Comparison of ENCODE assay signal across 1 cellular context in genomic region chr12:95940514-95940913, GRCh38.
TF ChIP-seq lines count a peak whose summit lies in the region.

No MANE protein-coding gene starts in this region.

TF ChIP-seq in HepG2, 621 proteins besides CTCF, POLR2A, EP300 and RAD21 (continues in another document):
- TF ChIP-seq ZNF710 (CRISPR knock-in tag; IDR thresholded peaks at IDR 0.05; ENCODE audit: borderline replicate concordance) (peak; percentile 82; the same call in 1 of the 2 replicates), ZNF350 (CRISPR knock-in tag; IDR thresholded peaks at IDR 0.05; ENCODE audit: borderline replicate concordance, low read depth) (peak; percentile 72; the same call in 1 of the 2 replicates), LCORL (IDR thresholded peaks at IDR 0.05) (no peak), LCORL (CRISPR knock-in tag; IDR thresholded peaks at IDR 0.05) (peak; percentile 84), SIN3B (IDR thresholded peaks at IDR 0.05; ENCODE audit: low read length) (no peak), ZNF362 (CRISPR knock-in tag; IDR thresholded peaks at IDR 0.05; ENCODE audit: borderline replicate concordance) (peak; percentile 88; the same call in 1 of the 2 replicates), TSC22D2 (CRISPR knock-in tag; IDR thresholded peaks at IDR 0.05; ENCODE audit: borderline replicate concordance) (no peak), PAXIP1 (CRISPR knock-in tag; conservative IDR thresholded peaks at IDR 0.05) (peak; percentile 96), KLF6 (CRISPR knock-in tag; IDR thresholded peaks at IDR 0.05) (peak; percentile 86; the same call in 1 of the 2 replicates), PRDM15 (CRISPR knock-in tag; IDR thresholded peaks at IDR 0.05) (no peak), ZNF891 (CRISPR knock-in tag; IDR thresholded peaks at IDR 0.05) (no peak), ZNF563 (CRISPR knock-in tag; IDR thresholded peaks at IDR 0.05) (peak; percentile 57; the same call in 1 of the 2 replicates), DBP (CRISPR knock-in tag; IDR thresholded peaks at IDR 0.05; ENCODE audit: not compliant biosample characterization) (no peak), SP1 (IDR thresholded peaks at IDR 0.05) (no peak), SP1 (CRISPR knock-in tag; IDR thresholded peaks at IDR 0.05) (no peak), ZNF747 (CRISPR knock-in tag; IDR thresholded peaks at IDR 0.05; ENCODE audit: borderline replicate concordance) (peak; percentile 69; the same call in 1 of the 2 replicates), ZNF879 (CRISPR knock-in tag; IDR thresholded peaks at IDR 0.05) (no peak), NR2F1 (CRISPR knock-in tag; IDR thresholded peaks at IDR 0.05) (peak; percentile 97 to 98), XRCC5 (optimal IDR thresholded peaks at IDR 0.05; ENCODE audit: low read length) (no peak), FOXP1 (IDR thresholded peaks at IDR 0.05) (peak; percentile 94), FOXP1 (CRISPR knock-in tag; IDR thresholded peaks at IDR 0.05) (peak; percentile 100), TOE1 (CRISPR knock-in tag; IDR thresholded peaks at IDR 0.05) (no peak), GATAD1 (CRISPR knock-in tag; IDR thresholded peaks at IDR 0.05) (0 out of 2 replicates have a peak, but pooled peaks have one; percentile 42), HOXA3 (CRISPR knock-in tag; IDR thresholded peaks at IDR 0.05) (peak; percentile 89), NKX3-1 (CRISPR knock-in tag; IDR thresholded peaks at IDR 0.05) (0 out of 2 replicates have a peak, but pooled peaks have one; percentile 54), HDAC6 (IDR thresholded peaks at IDR 0.05; ENCODE audit: low read depth, low read length) (no peak), TEAD2 (CRISPR knock-in tag; IDR thresholded peaks at IDR 0.05) (no peak), MYNN (CRISPR knock-in tag; IDR thresholded peaks at IDR 0.05; ENCODE audit: low read depth) (no peak), FOXK1 (CRISPR knock-in tag; IDR thresholded peaks at IDR 0.05; ENCODE audit: borderline replicate concordance, low read depth) (peak; percentile 91; the same call in 1 of the 2 replicates), BCL3 (CRISPR knock-in tag; IDR thresholded peaks at IDR 0.05) (no peak; the same call in 1 of the 2 replicates), ZNF496 (CRISPR knock-in tag; IDR thresholded peaks at IDR 0.05; ENCODE audit: insufficient replicate concordance) (no peak), KDM5A (IDR thresholded peaks at IDR 0.05; ENCODE audit: borderline replicate concordance, low read length) (no peak), ZNF740 (CRISPR knock-in tag; IDR thresholded peaks at IDR 0.05) (no peak), NFKB2 (CRISPR knock-in tag; IDR thresholded peaks at IDR 0.05; ENCODE audit: borderline replicate concordance) (no peak), FUBP1 (CRISPR knock-in tag; IDR thresholded peaks at IDR 0.05; ENCODE audit: borderline replicate concordance) (no peak), NR1H2 (CRISPR knock-in tag; IDR thresholded peaks at IDR 0.05; ENCODE audit: borderline replicate concordance, low read depth) (no peak), TARDBP (CRISPR knock-in tag; IDR thresholded peaks at IDR 0.05) (peak; percentile 95), CCDC6 (CRISPR knock-in tag; IDR thresholded peaks at IDR 0.05) (peak; percentile 77; the same call in 1 of the 2 replicates), RNF219 (CRISPR knock-in tag; IDR thresholded peaks at IDR 0.05) (no peak), ZKSCAN8 (CRISPR knock-in tag; IDR thresholded peaks at IDR 0.05; ENCODE audit: borderline replicate concordance) (0 out of 2 replicates have a peak, but pooled peaks have one; percentile 33), CHD4 (IDR thresholded peaks at IDR 0.05; ENCODE audit: borderline replicate concordance, low read length) (0 out of 2 replicates have a peak, but pooled peaks have one; percentile 48), DNMT3B (CRISPR knock-in tag; conservative IDR thresholded peaks at IDR 0.05) (0 out of 2 replicates have a peak, but pooled peaks have one; percentile 64), MIER2 (CRISPR knock-in tag; IDR thresholded peaks at IDR 0.05) (peak; percentile 42; the same call in 1 of the 2 replicates)
